Comparison of ENCODE assay signal across 12 cellular contexts in genomic region chr7:37408885-37409248, GRCh38. TPM values are rescaled to one million over a fixed set of nuclear protein-coding genes. Genes with fewer than 3 reads are reported as not detected.
DNase-seq lines count a peak whose midpoint lies in the region; ATAC-seq and TF ChIP-seq lines count a peak whose summit lies in the region.
"Had no signal": no experiment of that assay in that cellular context is flagged by ENCODE, and none has a peak within 500 bp of the region (broad histone marks: within the 10 kb centered on the region; RNA-seq: fewer than 3 reads in every experiment).

No MANE protein-coding gene starts in this region.

- H3K4me2 ChIP-seq in OCI-LY3 (ENCODE audit: low read length), result peak overlapping the region; percentile 88
- H3K4me2 ChIP-seq: PC-9 had no signal

- H3K4me1 ChIP-seq in CD8-positive, alpha-beta T cell (ENCODE audit: insufficient read depth, low read length), result peaks cover 36% of the 10 kb centered on the region
- H3K4me1 ChIP-seq in OCI-LY3 (ENCODE audit: low read length), result peaks cover 40% of the 10 kb centered on the region

- peaks cover 16% of the 10 kb centered on the region for H3K36me3 Mint-ChIP-seq in CD8-positive, alpha-beta T cell
- peaks cover 0 to 4% (median 4%) of the 10 kb centered on the region in 3 donors for H3K36me3 Mint-ChIP-seq in immature natural killer cell

- no peaks in the 10 kb centered on the region for H3K9me3 ChIP-seq in CD8-positive, alpha-beta T cell (ENCODE audit: low read length)
- no peaks in the 10 kb centered on the region for H3K9me3 ChIP-seq in OCI-LY3 (ENCODE audit: insufficient read depth, low read length)

- no peak overlapping the region for H3K27ac ChIP-seq in CD8-positive, alpha-beta T cell (ENCODE audit: low read depth, low read length)
- H3K27ac ChIP-seq in OCI-LY3 (ENCODE audit: low read length), result no peak overlapping the region
- H3K27ac ChIP-seq: PC-9 had no signal

- H3K9me3 Mint-ChIP-seq in CD8-positive, alpha-beta T cell, result no peaks in the 10 kb centered on the region
- no peaks in the 10 kb centered on the region for H3K9me3 Mint-ChIP-seq in immature natural killer cell

- H2AFZ ChIP-seq in OCI-LY3 (ENCODE audit: low read depth, low read length), result peak overlapping the region; percentile 47
- H2AFZ ChIP-seq: PC-9 had no signal

- intact Hi-C loops in CD8-positive, alpha-beta T cell (cut with DNase I, micrococcal nuclease), result loop anchor here in 1 of 2 experiments (1.0 kb wide), 1 partner anchor 40 kb away; no protein-coding TSS in a partner anchor

- H3K4me3 Mint-ChIP-seq in CD8-positive, alpha-beta T cell, result peak overlapping the region; percentile 81
- peak overlapping the region; percentile 28 to 78 (median 60) for H3K4me3 Mint-ChIP-seq in immature natural killer cell

- POLR2A ChIA-PET in CD8-positive, alpha-beta T cell (lab: Charles Lee), result interaction anchor here (5.8 kb wide), 1 partner anchor 39 kb away, joined by 27 read pairs; the partner anchor contains the start of gene ELMO1

- H3K36me3 ChIP-seq in CD8-positive, alpha-beta T cell (ENCODE audit: insufficient read depth, low read length), result no peaks in the 10 kb centered on the region
- H3K36me3 ChIP-seq in OCI-LY3 (replicated peaks; ENCODE audit: low read depth, low read length), result no peaks in the 10 kb centered on the region

- peak overlapping the region; percentile 23 for H3K4me3 ChIP-seq in CD8-positive, alpha-beta T cell (ENCODE audit: low read depth, low read length)
- H3K4me3 ChIP-seq in OCI-LY3 (ENCODE audit: low read length), result peak overlapping the region; percentile 74
- H3K4me3 ChIP-seq: PC-9 had no signal

- CTCF ChIA-PET in CD8-positive, alpha-beta T cell (lab: Charles Lee), result no interaction called here

- peaks cover 65% of the 10 kb centered on the region for H3K4me1 Mint-ChIP-seq in CD8-positive, alpha-beta T cell (ENCODE audit: low read depth)
- H3K4me1 Mint-ChIP-seq in immature natural killer cell, result peaks cover 64 to 73% of the 10 kb centered on the region in 2 donors

- no peak for DNase-seq in CD8-positive, alpha-beta T cell
- DNase-seq in immature natural killer cell (no peak), NCI-H226 (no peak), SHP77 (lab: John Stamatoyannopoulos, UW) (no peak), SK-N-DZ (ENCODE audit: low spot score) (no peak), NCI-H1436 (lab: John Stamatoyannopoulos, UW) (no peak)
- DNase-seq: DMS 273 treated with DMSO at 0.1 percent for 48 hours, head of caudate nucleus, NCI-H1092 treated with DMSO at 0.1 percent for 48 hours, PC-9 had no signal

- peak overlapping the region; percentile 81 for H3K27ac Mint-ChIP-seq in CD8-positive, alpha-beta T cell
- H3K27ac Mint-ChIP-seq in immature natural killer cell, result no peak overlapping the region

- H3K79me2 ChIP-seq in OCI-LY3 (ENCODE audit: low read length), result no peaks in the 10 kb centered on the region

- no peak for TF ChIP-seq CTCF in CD8-positive, alpha-beta T cell (IDR thresholded peaks at IDR 0.05)
- no peak for TF ChIP-seq CTCF in OCI-LY3 (IDR thresholded peaks at IDR 0.05; ENCODE audit: low read depth, low read length)

- H3K27me3 ChIP-seq in CD8-positive, alpha-beta T cell (ENCODE audit: insufficient read depth, low read length), result no peaks in the 10 kb centered on the region
- H3K27me3 ChIP-seq in OCI-LY3 (ENCODE audit: low read depth, low read length), result no peaks in the 10 kb centered on the region

- peak; percentile 64 for ATAC-seq in CD8-positive, alpha-beta T cell
- peak; percentile 65 for ATAC-seq in GM19455 (IDR thresholded peaks at IDR 0.05; ENCODE audit: unreplicated experiment)

- no peaks in the 10 kb centered on the region for H3K27me3 Mint-ChIP-seq in CD8-positive, alpha-beta T cell (ENCODE audit: low read depth)
- H3K27me3 Mint-ChIP-seq in immature natural killer cell (ENCODE audit: low read depth in 3 of 3), result peaks cover 0 to 3% (median 0%) of the 10 kb centered on the region in 3 donors

- no peaks in the 10 kb centered on the region for H4K20me1 ChIP-seq in OCI-LY3 (ENCODE audit: insufficient read depth, low read length)

- H3K9ac ChIP-seq in OCI-LY3 (ENCODE audit: low read length), result peak overlapping the region; percentile 35

RNA-seq across cellular contexts. Expression of gene ELMO1, which starts 39.8 kb away (rescaled TPM):
- 10 to 100 TPM; 79.4 to 96.2 TPM for total RNA-seq in CD8-positive, alpha-beta T cell
- polyA plus RNA-seq in immature natural killer cell, result 10 to 100 TPM; 31.9 to 65.9 (median 53.1) TPM
- polyA plus RNA-seq in SK-N-DZ (2014; cell fraction: cytosol; rRNA removed), result 9.4 and 12.0 TPM in 2 replicates
- polyA plus RNA-seq in SK-N-DZ (2014; cell fraction: nucleus; rRNA removed), result 5.4 and 9.9 TPM in 2 replicates
